In genomic region chr13:75219479-75220237, GRCh38 we compare ENCODE assay signal across 9 cellular contexts.
A peak's percentile ranks its signal among the peaks of the same experiment; 100 is the strongest.
DNase-seq lines count a peak whose midpoint lies in the region; ATAC-seq, FAIRE-seq and TF ChIP-seq lines count a peak whose summit lies in the region.
"Had no signal": no experiment of that assay in that cellular context is flagged by ENCODE, and none has a peak within 500 bp of the region (broad histone marks: within the 10 kb centered on the region; RNA-seq: fewer than 3 reads in every experiment).

No MANE protein-coding gene starts in this region.

- H2AFZ ChIP-seq in H1 (ENCODE audit: low read length), result peak overlapping the region; percentile 98

- H3K56ac ChIP-seq in H1 (replicated peaks; ENCODE audit: insufficient read length, low read depth, low read length) (no peak overlapping the region), mesendoderm (ENCODE audit: low read length) (peak overlapping the region; percentile 54)

- H3K4me1 Mint-ChIP-seq in CD4-positive, alpha-beta memory T cell, result peaks cover 6 to 7% (median 6%) of the 10 kb centered on the region in 4 donors

- TF ChIP-seq CTCF in H1 (IDR thresholded peaks at IDR 0.05; ENCODE audit: control extremely low read depth in 1 of 3, insufficient read depth in 1 of 3, low read depth in 1 of 3, low read length in 3 of 3), result peak; percentile 86 to 94 (median 88)

- no peaks in the 10 kb centered on the region for H3K36me3 Mint-ChIP-seq in CD4-positive, alpha-beta memory T cell

- H3K23me2 ChIP-seq in H1 (ENCODE audit: low read depth, low read length), result no peaks in the 10 kb centered on the region

- peak; percentile 71 to 80 (median 78) for DNase-seq in CD4-positive, alpha-beta memory T cell
- peak; percentile 53 for DNase-seq in NCI-H82 treated with DMSO at 0.1 percent for 48 hours (lab: John Stamatoyannopoulos, UW; ENCODE audit: unreplicated experiment)
- DNase-seq in activated CD8-positive, alpha-beta memory T cell treated with anti-CD3 and anti-CD28 coated beads for 4 hours (ENCODE audit: low read depth in 2 of 2), result peak; percentile 58 to 70
- DNase-seq in H1 (ENCODE audit: low read depth in 1 of 2, low spot score in 2 of 2), result peak; percentile 38 to 97
- DNase-seq in mesendoderm, result peak; percentile 68
- peak; percentile 69 to 71 for DNase-seq in stimulated activated CD8-positive, alpha-beta memory T cell treated with anti-CD3 and anti-CD28 coated beads, Interleukin-15, amount 100 ng/mL, for 48 hours (ENCODE audit: low read depth in 2 of 2)

- no peak overlapping the region for H3K27ac ChIP-seq in CD4-positive, alpha-beta memory T cell (ENCODE audit: low read depth, low read length)
- no peak overlapping the region for H3K27ac ChIP-seq in H1 (ENCODE audit: low read depth, low read length)
- H3K27ac ChIP-seq in mesendoderm (ENCODE audit: low read depth, low read length), result no peak overlapping the region

- H3K18ac ChIP-seq in H1 (ENCODE audit: extremely low read depth, low read length) (no peak overlapping the region), mesendoderm (ENCODE audit: low read length) (no peak overlapping the region)

- no peak overlapping the region for H4K91ac ChIP-seq in H1 (replicated peaks; ENCODE audit: insufficient read length, low read length)

- H3K4me1 ChIP-seq in CD4-positive, alpha-beta memory T cell (ENCODE audit: insufficient read depth, low read length), result peaks cover 7% of the 10 kb centered on the region
- H3K4me1 ChIP-seq in H1 (replicated peaks in 1 of 4; ENCODE audit: control insufficient read depth in 3 of 4, insufficient read depth in 4 of 4, low read length in 3 of 4) (no peaks in the 10 kb centered on the region; a peak in 1 of 7 replicates), mesendoderm (ENCODE audit: control insufficient read depth, low read depth, low read length) (no peaks in the 10 kb centered on the region)

- H3K4me3 Mint-ChIP-seq in CD4-positive, alpha-beta memory T cell, result peak overlapping the region in 7 of 8 donors; percentile 14 to 77 (median 55)
- H3K4me3 Mint-ChIP-seq: dendritic cell treated with granulocyte-macrophage colony-stimulating factor and Interleukin-4, amounts not matched to agents 40 ng/mL and 50 ng/mL, for 4 days had no signal

- peak; percentile 99 for TF ChIP-seq RAD21 in H1 (IDR thresholded peaks at IDR 0.05 in 1 of 2, conservative IDR thresholded peaks at IDR 0.05 in 1 of 2; ENCODE audit: low read depth in 2 of 2, low read length in 2 of 2)

- H3K9me3 ChIP-seq in CD4-positive, alpha-beta memory T cell (ENCODE audit: control insufficient read depth in 1 of 2, low read length in 2 of 2), result no peaks in the 10 kb centered on the region
- no peaks in the 10 kb centered on the region for H3K9me3 ChIP-seq in H1 (ENCODE audit: insufficient read depth in 2 of 2, low read depth in 1 of 2, low read length in 1 of 2)

- peaks cover 21 to 22% of the 10 kb centered on the region in 2 donors for H3K27me3 Mint-ChIP-seq in CD4-positive, alpha-beta memory T cell

- FAIRE-seq in H1 (lab: Jason Lieb, UNC), result peak; percentile 32

- H3K14ac ChIP-seq in H1 (ENCODE audit: insufficient read length), result no peak overlapping the region

- H2BK120ac ChIP-seq in H1 (replicated peaks; ENCODE audit: low read depth, low read length) (no peak overlapping the region), mesendoderm (ENCODE audit: low read depth, low read length) (no peak overlapping the region)

- H3K9ac ChIP-seq in H1 (replicated peaks in 1 of 4; ENCODE audit: extremely low read depth in 1 of 4, low read depth in 3 of 4, low read length in 3 of 4) (no peak overlapping the region; a peak in 1 of 7 replicates), mesendoderm (ENCODE audit: low read length) (peak overlapping the region; percentile 52)

- no peak overlapping the region for H3K4me3 ChIP-seq in CD4-positive, alpha-beta memory T cell (ENCODE audit: low read length in 2 of 2)
- peak overlapping the region in 3 of 4 experiments; percentile 10 to 55 (median 27); a peak in 5 of 8 replicates for H3K4me3 ChIP-seq in H1 (ENCODE audit: extremely low read depth in 1 of 4, insufficient read depth in 2 of 4, low read depth in 3 of 4, low read length in 4 of 4)
- H3K4me3 ChIP-seq in mesendoderm (ENCODE audit: low read length), result no peak overlapping the region

- H2BK20ac ChIP-seq in H1 (ENCODE audit: low read length), result no peak overlapping the region

- TF ChIP-seq EP300 in H1 (IDR thresholded peaks at IDR 0.05; ENCODE audit: borderline replicate concordance in 1 of 2, low read depth in 2 of 2, low read length in 2 of 2), result 0 out of 3 replicates have a peak, but pooled peaks of 1 of the 2 experiments have one; percentile 36

- ATAC-seq in GM19395 (IDR thresholded peaks at IDR 0.05; ENCODE audit: unreplicated experiment) (peak; percentile 98), HG03460 (IDR thresholded peaks at IDR 0.05; ENCODE audit: unreplicated experiment) (peak; percentile 99)

- no peaks in the 10 kb centered on the region for H4K20me1 ChIP-seq in H1 (replicated peaks in 1 of 2; ENCODE audit: control insufficient read depth in 1 of 2, insufficient read depth in 2 of 2, low read length in 2 of 2)

- H4K8ac ChIP-seq in H1 (ENCODE audit: extremely low read depth, insufficient read depth, low read length), result no peak overlapping the region
- H4K8ac ChIP-seq in mesendoderm (ENCODE audit: low read depth, low read length), result no peak overlapping the region

- no peak overlapping the region for H3K4ac ChIP-seq in H1 (replicated peaks; ENCODE audit: insufficient read length, low read depth, low read length)
- no peak overlapping the region for H3K4ac ChIP-seq in mesendoderm (ENCODE audit: low read depth, low read length)

- POLR2A ChIA-PET in CD4-positive, alpha-beta memory T cell (lab: Charles Lee; ENCODE audit: partially characterized antibody), result interaction anchor here (0.8 to 1.0 kb wide), 2 partner anchors 107 to 1497 kb away, joined by 3 read pairs; no protein-coding TSS in a partner anchor
- POLR2A ChIA-PET in H1 (lab: Charles Lee; ENCODE audit: partially characterized antibody), result no interaction called here

- no peak overlapping the region for H2BK12ac ChIP-seq in H1 (ENCODE audit: low read depth, low read length)

- H2BK15ac ChIP-seq in H1 (ENCODE audit: low read length) (no peak overlapping the region), mesendoderm (replicated peaks; ENCODE audit: low read depth) (no peak overlapping the region)

- H3K27ac Mint-ChIP-seq in CD4-positive, alpha-beta memory T cell, result peak overlapping the region in 3 of 7 donors; percentile 6 to 79 (median 43)
- H3K27ac Mint-ChIP-seq: dendritic cell treated with granulocyte-macrophage colony-stimulating factor and Interleukin-4, amounts not matched to agents 40 ng/mL and 50 ng/mL, for 4 days had no signal

- CTCF ChIA-PET in CD4-positive, alpha-beta memory T cell (lab: Charles Lee; ENCODE audit: partially characterized antibody), result interaction anchor here (0.7 to 2.7 kb wide), 38 partner anchors 9 to 1583 kb away, joined by 3 to 19 read pairs (median 4); no protein-coding TSS in a partner anchor
- CTCF ChIA-PET in H1 (lab: Charles Lee; ENCODE audit: partially characterized antibody), result interaction anchor here (0.6 to 2.0 kb wide), 59 partner anchors 9 to 1467 kb away, joined by 3 to 12 read pairs (median 3); no protein-coding TSS in a partner anchor

- TF ChIP-seq POLR2A in H1 (IDR thresholded peaks at IDR 0.05; ENCODE audit: control extremely low read depth in 1 of 2, low read depth in 2 of 2, low read length in 2 of 2), result no peak

- peak overlapping the region; percentile 16 to 69 for H3K4me2 ChIP-seq in H1 (ENCODE audit: insufficient read depth in 1 of 2, low read depth in 2 of 2, low read length in 2 of 2)
- peak overlapping the region; percentile 47 for H3K4me2 ChIP-seq in mesendoderm (ENCODE audit: low read length)

- no peaks in the 10 kb centered on the region for H3K9me3 Mint-ChIP-seq in CD4-positive, alpha-beta memory T cell
- H3K9me3 Mint-ChIP-seq: dendritic cell treated with granulocyte-macrophage colony-stimulating factor and Interleukin-4, amounts not matched to agents 40 ng/mL and 50 ng/mL, for 4 days had no signal

- no peak overlapping the region for H4K5ac ChIP-seq in H1 (ENCODE audit: insufficient read length, low read depth, low read length)
- no peak overlapping the region for H4K5ac ChIP-seq in mesendoderm (ENCODE audit: low read length)

- peaks cover 3% of the 10 kb centered on the region for H3K27me3 ChIP-seq in CD4-positive, alpha-beta memory T cell (ENCODE audit: insufficient read depth, low read length)
- H3K27me3 ChIP-seq in H1 (replicated peaks in 1 of 4; ENCODE audit: control insufficient read depth in 3 of 4, extremely low read depth in 1 of 4, insufficient read depth in 3 of 4, low read length in 3 of 4), result no peaks in the 10 kb centered on the region
- no peaks in the 10 kb centered on the region for H3K27me3 ChIP-seq in mesendoderm (ENCODE audit: insufficient read depth, low read length, poor library complexity)

- intact Hi-C loops in CD4-positive, alpha-beta memory T cell (cut with micrococcal nuclease), result loop anchor here (1.0 to 10.0 kb wide), 5 partner anchors 135 to 1699 kb away; no protein-coding TSS in a partner anchor

- H2BK5ac ChIP-seq in H1 (ENCODE audit: low read depth, low read length), result no peak overlapping the region
- H2BK5ac ChIP-seq in mesendoderm (ENCODE audit: low read length), result no peak overlapping the region

- H3K23ac ChIP-seq in H1 (ENCODE audit: insufficient read length) (no peak overlapping the region), mesendoderm (ENCODE audit: low read length) (no peak overlapping the region)

- H3K79me1 ChIP-seq in H1 (ENCODE audit: low read depth, low read length) (no peaks in the 10 kb centered on the region), mesendoderm (ENCODE audit: low read length) (no peaks in the 10 kb centered on the region)

- no peak overlapping the region for H2AK5ac ChIP-seq in H1 (ENCODE audit: low read depth, low read length)
- no peak overlapping the region for H2AK5ac ChIP-seq in mesendoderm (ENCODE audit: low read length)

- WGBS in H1 (ENCODE audit: extremely low coverage in 1 of 2, insufficient coverage in 1 of 2, insufficient read length in 1 of 2, insufficient replicate concordance in 2 of 2, low coverage in 1 of 2, low lambda C conversion rate in 2 of 2, missing lambda C conversion rate in 1 of 2), 2 experiments, result 17% methylated on average over 29 of the region's 31 CpGs; no CpG with 5 or more reads in 1 of the 2 experiments
- WGBS in mesendoderm (ENCODE audit: extremely low coverage, insufficient coverage, low lambda C conversion rate), result no CpG with 5 or more reads among the region's 31 CpGs

- no peaks in the 10 kb centered on the region for H3K79me2 ChIP-seq in H1 (ENCODE audit: control insufficient read depth in 1 of 2, insufficient read depth in 2 of 2, low read length in 2 of 2)
- no peaks in the 10 kb centered on the region for H3K79me2 ChIP-seq in mesendoderm (ENCODE audit: control insufficient read depth, insufficient read depth, low read length)

- H3K36me3 ChIP-seq in CD4-positive, alpha-beta memory T cell (ENCODE audit: insufficient read depth, low read length), result no peaks in the 10 kb centered on the region
- H3K36me3 ChIP-seq in H1 (ENCODE audit: control insufficient read depth in 2 of 4, insufficient read depth in 4 of 4, low read length in 3 of 4), result no peaks in the 10 kb centered on the region
- no peaks in the 10 kb centered on the region for H3K36me3 ChIP-seq in mesendoderm (ENCODE audit: control insufficient read depth, insufficient read depth, low read length)

TF ChIP-seq in H1, 55 proteins besides CTCF, POLR2A, EP300 and RAD21 (continues in another document):
- 0 out of 2 replicates have a peak, but pooled peaks have one; percentile 42 for TF ChIP-seq GABPA (IDR thresholded peaks at IDR 0.05; ENCODE audit: borderline replicate concordance, insufficient read depth, low read length)

Comparison
In these comparisons a context has a peak if more than half of its experiments do, and no peak if none do; other contexts are left out.
1. H3K4me3 ChIP-seq: peak in H1 (3 of 4); none in CD4-positive, alpha-beta memory T cell (0 of 2) and mesendoderm (single experiment).
2. Peak in every context shown above with its lines, with median percentiles within 50 percentile points of each other: DNase-seq.